In the genomic region with DNA sequence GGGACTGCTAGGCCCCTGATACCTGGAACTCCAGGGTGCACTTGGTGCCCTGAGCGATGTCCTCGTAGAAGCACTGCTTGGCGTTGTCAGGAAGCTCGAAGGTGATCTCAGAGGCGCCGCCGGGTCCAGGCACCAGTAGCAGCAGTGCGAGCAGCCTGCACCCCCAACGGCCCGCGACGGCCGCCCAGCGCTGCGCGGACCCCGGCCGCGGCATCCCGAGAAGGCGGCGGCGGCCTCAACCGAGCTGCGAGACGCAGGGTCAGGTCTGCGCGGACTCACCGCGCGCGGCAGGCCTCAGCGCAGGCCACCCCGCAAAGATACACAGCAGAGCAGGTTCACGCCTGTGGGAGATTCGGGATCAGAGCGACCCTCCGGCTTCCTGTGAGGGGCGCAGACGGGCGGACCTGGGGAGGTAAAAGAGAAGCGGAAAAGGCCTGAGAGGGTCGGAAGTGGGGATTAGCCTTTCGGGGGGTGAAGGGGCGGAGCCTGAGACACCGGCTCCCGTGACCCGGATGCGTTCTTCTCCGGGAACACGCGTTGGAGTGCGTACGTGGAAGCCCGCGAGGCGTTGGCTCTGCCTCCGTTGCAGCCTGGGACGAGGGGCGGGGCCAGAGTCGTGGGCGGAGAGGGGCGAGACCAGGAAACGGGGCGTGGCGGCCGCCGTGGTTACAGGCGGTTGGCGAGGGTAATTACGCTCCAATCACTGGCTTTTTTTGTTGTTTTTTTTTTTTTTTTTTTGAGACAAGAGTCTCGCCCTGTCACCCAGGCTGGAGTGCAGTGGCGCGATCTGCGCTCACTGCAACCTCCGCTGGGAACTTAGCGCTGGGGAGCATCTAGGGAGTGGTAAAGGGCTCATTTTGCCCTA, we compare ENCODE assay signal across 8 cellular contexts. TPM values are rescaled to one million over a fixed set of nuclear protein-coding genes. Genes with fewer than 3 reads are reported as not detected.
DNase-seq lines count a peak whose midpoint lies in the region; ATAC-seq and TF ChIP-seq lines count a peak whose summit lies in the region.

A gene (minus strand): TSS at position 458 of the 865 bp plus-strand sequence. CDS start 244 bp downstream, at position 214.

- H3K18ac ChIP-seq in trophoblast cell (ENCODE audit: low read length) = peak within 1 kb of the TSS; percentile 62

- peak within 1 kb of the TSS; percentile 78 for H4K8ac ChIP-seq in trophoblast cell (ENCODE audit: low read depth, low read length)

- H3K23ac ChIP-seq in trophoblast cell (ENCODE audit: low read length) = no peak within 1 kb of the TSS

- H2AFZ ChIP-seq in trophoblast cell (ENCODE audit: insufficient read depth, low read length, poor library complexity) = peak within 1 kb of the TSS; percentile 74

- DNase-seq in NCI-H1436 (lab: John Stamatoyannopoulos, UW) = peak; percentile 96
- DNase-seq in T follicular helper cell (ENCODE audit: low read depth) = peak; percentile 99
- peak; percentile 100 for DNase-seq in cardiac septum (ENCODE audit: low spot score)
- DNase-seq in trophoblast cell = peak; percentile 97 to 99
- peak; percentile 100 for DNase-seq in transverse colon

- H4K91ac ChIP-seq in trophoblast cell (ENCODE audit: low read depth, low read length) = peak within 1 kb of the TSS; percentile 83

- H3K4ac ChIP-seq in trophoblast cell (ENCODE audit: low read depth, low read length) = peak within 1 kb of the TSS; percentile 91

- peaks cover 14% of the 10 kb centered on the region for H3K79me2 ChIP-seq in trophoblast cell (ENCODE audit: control insufficient read depth, insufficient read depth, low read length, poor library complexity)

- in situ Hi-C loops in transverse colon (cut with MboI; ENCODE audit: low pct_ligation_motif_present in 1 of 4, low pct_unique_long_range_greater_than_20kb in 1 of 4, low sequenced_read_pairs in 3 of 4) = loop anchor here in 2 of 4 donors (10.0 kb wide), 2 partner anchors 209 to 449 kb away; no protein-coding TSS in a partner anchor

- H3K27ac ChIP-seq in adipose tissue (ENCODE audit: low read depth, low read length) (peak within 1 kb of the TSS; percentile 68), trophoblast cell (ENCODE audit: low read depth, low read length) (peak within 1 kb of the TSS; percentile 71), transverse colon (peak within 1 kb of the TSS; percentile 95 to 98 (median 96))

- peak within 1 kb of the TSS; percentile 83 for H3K9ac ChIP-seq in trophoblast cell (ENCODE audit: low read length)

- H2BK12ac ChIP-seq in trophoblast cell (ENCODE audit: low read length) = no peak within 1 kb of the TSS

- H3K4me3 ChIP-seq in GM12875 (ENCODE audit: low read depth, low read length) = peak within 1 kb of the TSS; percentile 65
- peak within 1 kb of the TSS; percentile 91 for H3K4me3 ChIP-seq in trophoblast cell (ENCODE audit: low read depth, low read length)
- H3K4me3 ChIP-seq in transverse colon = peak within 1 kb of the TSS; percentile 79 to 94 (median 81)

- peak; percentile 30 for TF ChIP-seq EP300 in transverse colon (IDR thresholded peaks at IDR 0.05; ENCODE audit: low read depth)

- H2BK5ac ChIP-seq in trophoblast cell (ENCODE audit: low read depth, low read length, poor library complexity) = peak within 1 kb of the TSS; percentile 76

- intact Hi-C loops in cardiac septum (cut with DNase I) = loop anchor here (2.0 kb wide), 2 partner anchors 81 to 215 kb away; a partner anchor contains a TSS
- intact Hi-C loops in transverse colon (cut with DNase I; ENCODE audit: low total_unique reads) = no loop called here

- peak within 1 kb of the TSS; percentile 33 for H2BK120ac ChIP-seq in trophoblast cell (ENCODE audit: insufficient read depth, low read length, poor library complexity)

- peak within 1 kb of the TSS; percentile 85 for H4K12ac ChIP-seq in trophoblast cell (ENCODE audit: low read depth, low read length)

- peak; percentile 94 for ATAC-seq in HG02798 (IDR thresholded peaks at IDR 0.05; ENCODE audit: poor library complexity, unreplicated experiment)

- peak within 1 kb of the TSS; percentile 82 for H3K14ac ChIP-seq in trophoblast cell (ENCODE audit: low read length)

- TF ChIP-seq POLR2A in transverse colon (IDR thresholded peaks at IDR 0.05) = peak; percentile 88

- H2AK5ac ChIP-seq in trophoblast cell (ENCODE audit: low read length) = peak within 1 kb of the TSS; percentile 95

- no peaks in the 10 kb centered on the region for H3K9me3 ChIP-seq in trophoblast cell (ENCODE audit: insufficient read depth, low read depth, low read length)
- no peaks in the 10 kb centered on the region for H3K9me3 ChIP-seq in transverse colon

- no peaks in the 10 kb centered on the region for H3K27me3 ChIP-seq in trophoblast cell (ENCODE audit: insufficient read depth, low read length)
- no peaks in the 10 kb centered on the region for H3K27me3 ChIP-seq in transverse colon

- peak within 1 kb of the TSS; percentile 85 for H3K4me2 ChIP-seq in trophoblast cell (ENCODE audit: low read length)

- no peak for TF ChIP-seq CTCF in GM12875 (IDR thresholded peaks at IDR 0.05; ENCODE audit: borderline replicate concordance, insufficient read depth, low read depth, low read length)
- TF ChIP-seq CTCF in transverse colon (IDR thresholded peaks at IDR 0.05) = peak in 3 of 5 experiments; percentile 13 to 43 (median 33)

- peaks cover 2 to 6% of the 10 kb centered on the region in 2 experiments for H3K4me1 ChIP-seq in trophoblast cell (ENCODE audit: control insufficient read depth in 1 of 2, insufficient read depth in 2 of 2, low read length in 2 of 2)
- peaks cover 13 to 47% (median 32%) of the 10 kb centered on the region in 4 donors for H3K4me1 ChIP-seq in transverse colon

- no peaks in the 10 kb centered on the region for H3K36me3 ChIP-seq in trophoblast cell (ENCODE audit: control insufficient read depth in 1 of 2, insufficient read depth in 2 of 2, low read length in 2 of 2)
- no peaks in the 10 kb centered on the region for H3K36me3 ChIP-seq in transverse colon

- peaks cover 8% of the 10 kb centered on the region for H3K79me1 ChIP-seq in trophoblast cell (ENCODE audit: low read length)

- 0 to 1% (median 1%) methylated on average over 76 to 77 of the region's 77 CpGs for WGBS in adipose tissue, 3 donors
- no CpG with 5 or more reads among the region's 77 CpGs for WGBS in trophoblast cell (ENCODE audit: extremely low coverage, insufficient coverage, insufficient read length)
- WGBS in transverse colon (ENCODE audit: low coverage in 1 of 2), 2 donors = 0% methylated on average over 33 to 53 of the region's 77 CpGs

RNA-seq across cellular contexts. Expression of the gene that starts here (rescaled TPM):
- 10 to 100 TPM; 18.0 to 24.9 (median 18.1) TPM for polyA plus RNA-seq in adipose tissue
- total RNA-seq in cardiac septum (79.1 TPM), transverse colon (100 to 1,000 TPM in 2 of 4 donors, 10 to 100 TPM in 2; 29.9 to 122 (median 98.2) TPM)
- polyA plus RNA-seq in trophoblast cell (2013) = 66.0 and 66.5 TPM in 2 replicates

Comparison
In these comparisons a context has a peak if more than half of its experiments do, and no peak if none do; other contexts are left out.
1. Peak in every context shown above with its lines: DNase-seq, ATAC-seq, H3K4me3 ChIP-seq and H3K27ac ChIP-seq.